In the genomic region with DNA sequence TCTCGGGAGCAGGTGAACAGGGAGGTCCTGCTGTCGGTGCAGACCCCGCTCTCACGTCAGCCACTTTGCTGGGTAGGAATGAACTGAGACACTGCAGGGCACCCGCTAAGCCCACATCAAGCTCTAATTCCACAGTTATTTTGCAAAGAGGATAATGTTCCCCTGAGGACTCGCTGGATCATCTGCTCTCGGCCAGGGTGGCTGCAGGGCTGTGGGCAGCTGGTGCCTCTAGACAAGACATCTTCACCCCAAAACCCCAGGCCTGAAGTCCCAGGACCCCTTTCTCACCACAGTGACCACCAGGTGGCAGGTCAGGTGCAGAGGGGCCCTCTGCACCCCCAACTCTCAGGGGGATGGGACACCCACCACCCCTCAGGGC, we compare ENCODE assay signal across 11 cellular contexts.
"Had no signal": no experiment of that assay in that cellular context is flagged by ENCODE, and none has a peak within 500 bp of the region (broad histone marks: within the 10 kb centered on the region; RNA-seq: fewer than 3 reads in every experiment).

No MANE protein-coding gene starts in this region.

- H3K27ac ChIP-seq: adrenal gland, colonic mucosa, gastroesophageal sphincter, heart right ventricle, left lung, ovary, prostate gland, thoracic aorta, upper lobe of right lung, VCaP had no signal

- H3K9me3 ChIP-seq: adrenal gland, colonic mucosa, gastroesophageal sphincter, heart right ventricle, left lung, ovary, prostate gland, thoracic aorta, upper lobe of right lung had no signal

- H3K4me1 ChIP-seq: adrenal gland, colonic mucosa, left lung, prostate gland, upper lobe of right lung had no signal

- H3K27me3 ChIP-seq: colonic mucosa, ovary had no signal

- ATAC-seq: gastroesophageal sphincter had no signal

- H3K36me3 ChIP-seq: adrenal gland, colonic mucosa, gastroesophageal sphincter, heart right ventricle, left lung, ovary, prostate gland, thoracic aorta, upper lobe of right lung had no signal

- H3K4me3 ChIP-seq: adrenal gland, colonic mucosa, gastroesophageal sphincter, heart right ventricle, left lung, lung, ovary, prostate gland, thoracic aorta, upper lobe of right lung had no signal
